ENCODE assay signal across 12 cellular contexts in the genomic region with DNA sequence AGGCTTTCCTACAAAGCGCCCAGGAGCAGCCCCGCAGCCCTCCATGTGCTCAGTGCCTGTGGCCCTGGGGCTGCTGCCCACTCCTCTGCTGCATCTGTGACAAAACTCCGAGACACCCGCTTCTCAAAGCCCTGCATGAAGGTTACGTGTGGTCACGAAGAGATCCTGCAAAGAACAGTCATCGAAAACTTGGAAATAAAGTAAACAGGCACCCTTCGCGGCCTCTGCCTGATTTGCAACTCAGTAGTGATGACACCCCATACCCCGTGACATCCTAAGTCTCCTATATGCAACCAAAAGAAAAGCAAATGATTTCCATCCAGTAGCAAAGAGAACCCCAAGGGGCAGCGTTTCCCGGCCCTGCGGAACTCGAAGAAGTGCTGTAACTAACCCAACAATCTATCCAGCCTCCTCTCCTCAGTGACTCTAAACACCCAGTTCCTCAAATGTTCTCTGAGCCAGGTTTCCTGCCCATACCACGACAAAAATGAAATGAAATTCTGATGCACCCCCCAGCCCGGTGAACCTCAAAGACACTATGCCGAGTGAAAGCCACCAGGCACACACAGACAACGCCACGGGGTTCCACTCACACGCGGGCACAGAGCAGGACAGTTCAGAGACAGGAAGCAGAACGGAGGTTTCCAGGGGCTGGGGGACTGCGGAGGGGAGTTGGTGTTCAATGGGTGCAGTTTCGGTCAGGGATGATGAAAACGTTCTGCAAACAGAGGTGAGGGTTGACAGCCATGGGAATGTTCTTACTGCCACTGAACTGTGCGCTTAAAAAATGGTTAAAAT. TPM values are rescaled to one million over a fixed set of nuclear protein-coding genes. Genes with fewer than 3 reads are reported as not detected.
DNase-seq lines count a peak whose midpoint lies in the region; ATAC-seq and TF ChIP-seq lines count a peak whose summit lies in the region.
"Had no signal": no experiment of that assay in that cellular context is flagged by ENCODE, and none has a peak within 500 bp of the region (broad histone marks: within the 10 kb centered on the region; RNA-seq: fewer than 3 reads in every experiment).

No MANE protein-coding gene starts in this region.

- CTCF ChIA-PET in activated B cell treated with CpG ODN at 0.5 μM for 24 hours (lab: Charles Lee), result no interaction called here

- peak overlapping the region; percentile 55 for H3K4me2 ChIP-seq in BLaER1

- H3K27me3 Mint-ChIP-seq in activated B cell treated with CpG ODN at 0.5 μM for 24 hours, result peaks cover 9% of the 10 kb centered on the region
- peaks cover 9 to 17% (median 13%) of the 10 kb centered on the region in 3 donors for H3K27me3 Mint-ChIP-seq in naive B cell

- H3K9me3 ChIP-seq in BLaER1, result no peaks in the 10 kb centered on the region

- ATAC-seq in activated B cell treated with CpG ODN at 0.5 μM for 24 hours (ENCODE audit: low read depth) (peak; percentile 58), naive B cell (ENCODE audit: low read depth in 2 of 2) (peak; percentile 80 to 89), HG02623 (IDR thresholded peaks at IDR 0.05; ENCODE audit: unreplicated experiment) (no peak)

- H3K4me3 ChIP-seq in BLaER1, result no peak overlapping the region
- H3K4me3 ChIP-seq in HL-60 (replicated peaks; ENCODE audit: insufficient read depth, low read length), result peak overlapping the region; percentile 15

- no peaks in the 10 kb centered on the region for H3K36me3 Mint-ChIP-seq in activated B cell treated with CpG ODN at 0.5 μM for 24 hours (ENCODE audit: low read depth)
- no peaks in the 10 kb centered on the region for H3K36me3 Mint-ChIP-seq in naive B cell

- peaks cover 13% of the 10 kb centered on the region for H3K4me1 Mint-ChIP-seq in activated B cell treated with CpG ODN at 0.5 μM for 24 hours
- H3K4me1 Mint-ChIP-seq in naive B cell, result peaks cover 8 to 12% (median 12%) of the 10 kb centered on the region in 3 donors

- H4K20me1 ChIP-seq in BLaER1, result no peaks in the 10 kb centered on the region

- intact Hi-C loops in activated B cell treated with CpG ODN at 0.5 μM for 24 hours (cut with micrococcal nuclease), result no loop called here

- no peak overlapping the region for H3K9ac ChIP-seq in BLaER1

- in situ Hi-C loops in G401 (cut with HindIII; ENCODE audit: low sequenced_read_pairs), result no loop called here

- no peaks in the 10 kb centered on the region for H3K36me3 ChIP-seq in BLaER1

- no peak overlapping the region for H3K27ac ChIP-seq in BLaER1
- peak overlapping the region; percentile 75 for H3K27ac ChIP-seq in HL-60 (replicated peaks)
- H3K27ac ChIP-seq: brain microvascular endothelial cell had no signal

- H3K9me3 Mint-ChIP-seq in activated B cell treated with CpG ODN at 0.5 μM for 24 hours (no peaks in the 10 kb centered on the region), naive B cell (peaks cover 0 to 1% (median 0%) of the 10 kb centered on the region in 7 donors)

- POLR2A ChIA-PET in activated B cell treated with CpG ODN at 0.5 μM for 24 hours (lab: Charles Lee), result no interaction called here

- peaks cover 40% of the 10 kb centered on the region for H3K4me1 ChIP-seq in BLaER1

- DNase-seq in HL-60 (ENCODE audit: low read depth in 1 of 2, low spot score in 1 of 2) (peak; percentile 38 to 85), activated B cell treated with CpG ODN at 0.5 μM for 24 hours (no peak), naive B cell (peak; percentile 16), G401 (ENCODE audit: low spot score) (no peak), cerebellum (ENCODE audit: low spot score) (no peak), SIG-M5 (lab: John Stamatoyannopoulos, UW) (no peak)
- DNase-seq: activated CD8-positive, alpha-beta memory T cell treated with anti-CD3 and anti-CD28 coated beads, Interleukin-2, amount 50 U/mL, for 48 hours; brain microvascular endothelial cell; hypothalamus; mammary epithelial cell had no signal

- H3K27me3 ChIP-seq in BLaER1, result no peaks in the 10 kb centered on the region
- H3K27me3 ChIP-seq in HL-60 (ENCODE audit: insufficient read depth, poor library complexity, severe bottlenecking), result no peaks in the 10 kb centered on the region
- H3K27me3 ChIP-seq: brain microvascular endothelial cell had no signal

- H3K4me3 Mint-ChIP-seq in activated B cell treated with CpG ODN at 0.5 μM for 24 hours (peak overlapping the region; percentile 64), naive B cell (peak overlapping the region in 7 of 8 donors; percentile 51 to 83 (median 62))

- no peak overlapping the region for H3K27ac Mint-ChIP-seq in activated B cell treated with CpG ODN at 0.5 μM for 24 hours
- peak overlapping the region in 2 of 6 donors; percentile 47 to 90 for H3K27ac Mint-ChIP-seq in naive B cell

- TF ChIP-seq CTCF in HL-60 (IDR thresholded peaks at IDR 0.05; ENCODE audit: insufficient read depth, low read length), result no peak
- TF ChIP-seq CTCF in activated B cell treated with CpG ODN at 0.5 μM for 24 hours (IDR thresholded peaks at IDR 0.05), result no peak

RNA-seq across cellular contexts. Expression of a gene that starts 19.0 kb away (rescaled TPM):
- 1.5 and 1.6 TPM in 2 replicates for total RNA-seq in activated B cell treated with CpG ODN at 0.5 μM for 24 hours
- under 1 TPM in 4 of 6 donors, not detected in 2; 0.04 to 0.11 (median 0.06) TPM for polyA plus RNA-seq in naive B cell (ENCODE audit: low read depth in 6 of 6)
- total RNA-seq in G401 (2014; rRNA removed; shearing (Covaris generic)), result 12.8 and 13.9 TPM in 2 replicates
- 6.8 TPM for total RNA-seq in cerebellum

RNA-seq across cellular contexts. Expression of a gene that starts 42.6 kb away (rescaled TPM):
- total RNA-seq in activated B cell treated with CpG ODN at 0.5 μM for 24 hours (23.3 and 23.4 TPM in 2 replicates), cerebellum (14.6 TPM)
- 10 to 100 TPM in 5 of 6 donors, 1 to 10 TPM in 1; 6.8 to 26.5 (median 18.0) TPM for polyA plus RNA-seq in naive B cell (ENCODE audit: low read depth in 6 of 6)
- 48.3 and 51.4 TPM in 2 replicates for total RNA-seq in G401 (2014; rRNA removed; shearing (Covaris generic))

Comparison
In these comparisons a context has a peak if more than half of its experiments do, and no peak if none do; other contexts are left out.
1. DNase-seq: peak in HL-60 (2 of 2) and naive B cell (single experiment); none in activated B cell treated with CpG ODN at 0.5 μM for 24 hours (single experiment), G401 (single experiment), cerebellum (single experiment) and SIG-M5 (single experiment).